ENCODE assay signal across 19 cellular contexts in genomic region chr3:19105826-19106225, GRCh38. TPM values are rescaled to one million over a fixed set of nuclear protein-coding genes. Genes with fewer than 3 reads are reported as not detected.
DNase-seq lines count a peak whose midpoint lies in the region; ATAC-seq, FAIRE-seq and TF ChIP-seq lines count a peak whose summit lies in the region.
"Had no signal": no experiment of that assay in that cellular context is flagged by ENCODE, and none has a peak within 500 bp of the region (broad histone marks: within the 10 kb centered on the region; RNA-seq: fewer than 3 reads in every experiment).

No MANE protein-coding gene starts in this region.

- no peak overlapping the region for H4K91ac ChIP-seq in H1 (replicated peaks; ENCODE audit: insufficient read length, low read length)

- H2BK120ac ChIP-seq in H1 (replicated peaks; ENCODE audit: low read depth, low read length) = no peak overlapping the region

- H3K56ac ChIP-seq in H1 (replicated peaks; ENCODE audit: insufficient read length, low read depth, low read length) = no peak overlapping the region

- H3K79me2 ChIP-seq in H1 (ENCODE audit: control insufficient read depth in 1 of 2, insufficient read depth in 2 of 2, low read length in 2 of 2) = no peaks in the 10 kb centered on the region

- CTCF ChIA-PET in H1 (lab: Charles Lee; ENCODE audit: partially characterized antibody) = no interaction called here

- H3K4ac ChIP-seq in H1 (replicated peaks; ENCODE audit: insufficient read length, low read depth, low read length) = no peak overlapping the region

- no peaks in the 10 kb centered on the region for H3K27me3 ChIP-seq in H1 (replicated peaks in 1 of 4; ENCODE audit: control insufficient read depth in 3 of 4, extremely low read depth in 1 of 4, insufficient read depth in 3 of 4, low read length in 3 of 4)

- H3K18ac ChIP-seq in H1 (ENCODE audit: extremely low read depth, low read length) = no peak overlapping the region

- no peak for FAIRE-seq in H1 (lab: Jason Lieb, UNC)
- FAIRE-seq: D721Med, G401.6, GM12892, GM18507, GM19239 had no signal

- DNase-seq in SKM-1 (lab: John Stamatoyannopoulos, UW; ENCODE audit: unreplicated experiment) (peak; percentile 5), SKM-1 treated with dmso at 0.1 percent for 144 hours (lab: John Stamatoyannopoulos, UW; ENCODE audit: unreplicated experiment) (no peak), MV-4-11 (lab: John Stamatoyannopoulos, UW) (peak; percentile 36), H1 (ENCODE audit: low read depth in 1 of 2, low spot score in 2 of 2) (no peak)
- no peak for DNase-seq in activated T-cell treated with anti-CD3 and anti-CD28 coated beads, Interleukin-2, amount 50 U/mL, for 48 hours
- DNase-seq: ACHN; Caco-2; CD4-positive, alpha-beta T cell; KG1 had no signal

- H3K4me2 ChIP-seq in H1 (ENCODE audit: insufficient read depth in 1 of 2, low read depth in 2 of 2, low read length in 2 of 2) = no peak overlapping the region

- H3K4me1 ChIP-seq in H1 (replicated peaks in 1 of 4; ENCODE audit: control insufficient read depth in 3 of 4, insufficient read depth in 4 of 4, low read length in 3 of 4) = no peaks in the 10 kb centered on the region
- H3K4me1 ChIP-seq: Caco-2, HAP-1 had no signal

- POLR2A ChIA-PET in H1 (lab: Charles Lee; ENCODE audit: partially characterized antibody) = interaction anchor here (0.6 kb wide), 1 partner anchor 340 kb away, joined by 3 read pairs; no protein-coding TSS in a partner anchor

- no peak overlapping the region for H2AK5ac ChIP-seq in H1 (ENCODE audit: low read depth, low read length)

- no peaks in the 10 kb centered on the region for H3K79me1 ChIP-seq in H1 (ENCODE audit: low read depth, low read length)

- no peak overlapping the region for H3K27ac ChIP-seq in H1 (ENCODE audit: low read depth, low read length)
- H3K27ac ChIP-seq: C4-2B had no signal

- H2BK12ac ChIP-seq in H1 (ENCODE audit: low read depth, low read length) = no peak overlapping the region

- no peaks in the 10 kb centered on the region for H3K23me2 ChIP-seq in H1 (ENCODE audit: low read depth, low read length)

- no peak overlapping the region for H3K4me3 ChIP-seq in H1 (ENCODE audit: extremely low read depth in 1 of 4, insufficient read depth in 2 of 4, low read depth in 3 of 4, low read length in 4 of 4)
- H3K4me3 ChIP-seq: HAP-1 had no signal

- no peak for TF ChIP-seq CTCF in H1 (IDR thresholded peaks at IDR 0.05; ENCODE audit: control extremely low read depth in 1 of 3, insufficient read depth in 1 of 3, low read depth in 1 of 3, low read length in 3 of 3)

- peaks cover 10 to 11% of the 10 kb centered on the region in 2 experiments; a peak in 1 of 4 replicates for H3K9me3 ChIP-seq in H1 (ENCODE audit: insufficient read depth in 2 of 2, low read depth in 1 of 2, low read length in 1 of 2)
- H3K9me3 ChIP-seq: Caco-2, HAP-1 had no signal

- 91% methylated on average over 4 of the region's 4 CpGs; no CpG with 5 or more reads in 1 of the 2 experiments for WGBS in H1 (ENCODE audit: extremely low coverage in 1 of 2, insufficient coverage in 1 of 2, insufficient read length in 1 of 2, insufficient replicate concordance in 2 of 2, low coverage in 1 of 2, low lambda C conversion rate in 2 of 2, missing lambda C conversion rate in 1 of 2), 2 experiments

- H4K5ac ChIP-seq in H1 (ENCODE audit: insufficient read length, low read depth, low read length) = no peak overlapping the region

- no peak overlapping the region for H2BK15ac ChIP-seq in H1 (ENCODE audit: low read length)

- H4K8ac ChIP-seq in H1 (ENCODE audit: extremely low read depth, insufficient read depth, low read length) = no peak overlapping the region

- H3K23ac ChIP-seq in H1 (ENCODE audit: insufficient read length) = no peak overlapping the region

- no peak overlapping the region for H2AFZ ChIP-seq in H1 (ENCODE audit: low read length)

- no peak for TF ChIP-seq POLR2A in H1 (IDR thresholded peaks at IDR 0.05; ENCODE audit: control extremely low read depth in 1 of 2, low read depth in 2 of 2, low read length in 2 of 2)

- H2BK5ac ChIP-seq in H1 (ENCODE audit: low read depth, low read length) = no peak overlapping the region

- H3K36me3 ChIP-seq in H1 (ENCODE audit: control insufficient read depth in 2 of 4, insufficient read depth in 4 of 4, low read length in 3 of 4) = no peaks in the 10 kb centered on the region
- H3K36me3 ChIP-seq: HAP-1 had no signal

- H3K9ac ChIP-seq in H1 (replicated peaks in 1 of 4; ENCODE audit: extremely low read depth in 1 of 4, low read depth in 3 of 4, low read length in 3 of 4) = no peak overlapping the region

- no peak for ATAC-seq in GM18870 (IDR thresholded peaks at IDR 0.05; ENCODE audit: unreplicated experiment)

- TF ChIP-seq EP300 in Ishikawa (IDR thresholded peaks at IDR 0.05; ENCODE audit: borderline replicate concordance) = no peak
- TF ChIP-seq EP300 in H1 (IDR thresholded peaks at IDR 0.05; ENCODE audit: borderline replicate concordance in 1 of 2, low read depth in 2 of 2, low read length in 2 of 2) = no peak

- no peak overlapping the region for H3K14ac ChIP-seq in H1 (ENCODE audit: insufficient read length)

- no peak overlapping the region for H2BK20ac ChIP-seq in H1 (ENCODE audit: low read length)

- H4K20me1 ChIP-seq in H1 (replicated peaks in 1 of 2; ENCODE audit: control insufficient read depth in 1 of 2, insufficient read depth in 2 of 2, low read length in 2 of 2) = no peaks in the 10 kb centered on the region

- TF ChIP-seq RAD21 in Ishikawa (IDR thresholded peaks at IDR 0.05; ENCODE audit: low read depth) (no peak), H1 (IDR thresholded peaks at IDR 0.05 in 1 of 2, conservative IDR thresholded peaks at IDR 0.05 in 1 of 2; ENCODE audit: low read depth in 2 of 2, low read length in 2 of 2) (no peak)

TF ChIP-seq in Ishikawa, 13 proteins besides CTCF, POLR2A, EP300 and RAD21:
- peak; percentile 75 for TF ChIP-seq CEBPB (IDR thresholded peaks at IDR 0.05)
- TF ChIP-seq TCF12 (IDR thresholded peaks at IDR 0.05; ENCODE audit: low read depth) = no peak
- TF ChIP-seq, protein P1, sequence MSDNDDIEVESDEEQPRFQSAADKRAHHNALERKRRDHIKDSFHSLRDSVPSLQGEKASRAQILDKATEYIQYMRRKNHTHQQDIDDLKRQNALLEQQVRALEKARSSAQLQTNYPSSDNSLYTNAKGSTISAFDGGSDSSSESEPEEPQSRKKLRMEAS (IDR thresholded peaks at IDR 0.05) = no peak

TF ChIP-seq in H1, 55 proteins besides CTCF, POLR2A, EP300 and RAD21:
- TF ChIP-seq GTF2F1 (IDR thresholded peaks at IDR 0.05; ENCODE audit: borderline replicate concordance, low read depth, low read length) (no peak), SUZ12 (IDR thresholded peaks at IDR 0.05; ENCODE audit: low read length) (no peak), EZH2 (IDR thresholded peaks at IDR 0.05; ENCODE audit: low read depth, low read length, severe bottlenecking) (no peak), RXRA (IDR thresholded peaks at IDR 0.05; ENCODE audit: insufficient read depth, low read depth, low read length) (no peak), TBP (IDR thresholded peaks at IDR 0.05; ENCODE audit: low read depth, low read length) (no peak), CEBPB (IDR thresholded peaks at IDR 0.05; ENCODE audit: low read depth, low read length) (peak; percentile 97), RBBP5 (IDR thresholded peaks at IDR 0.05; ENCODE audit: borderline replicate concordance, low read depth, low read length) (no peak)

RNA-seq across cellular contexts. Expression of gene KCNH8, which starts 42.5 kb away (rescaled TPM):
- total RNA-seq in H1 (2021; fragmentation: NEBNext Ultra II Directional; extraction: Animal tissue kit (Norgen Biotek cat#: 25700)) = 2.1 and 2.4 TPM in 2 replicates
- polyA plus RNA-seq in H1 (2011; rRNA removed) = 1.3 and 2.2 TPM in 2 replicates
- 1.8 TPM for polyA plus RNA-seq in H1 (2011; cell fraction: cytosol; rRNA removed)
- 6.6 TPM for polyA plus RNA-seq in H1 (2011; cell fraction: nucleus; rRNA removed)
- 1.7 to 2.1 TPM (median 1.9 TPM) in 4 replicates for polyA plus RNA-seq in H1 (2012, experiment 1 of 2)
- 0.09 TPM for polyA plus RNA-seq in H1 (2012, experiment 2 of 2)
- polyA plus RNA-seq in H1 (2013, experiment 1 of 2) = 2.5 TPM
- polyA plus RNA-seq in H1 (2013, experiment 2 of 2) = 2.2 TPM
- polyA minus RNA-seq in H1 (2011; rRNA and poly(A)+ RNA removed) = 6.2 and 7.0 TPM in 2 replicates
- 2.6 TPM for polyA minus RNA-seq in H1 (2011; cell fraction: cytosol; rRNA and poly(A)+ RNA removed)
- polyA minus RNA-seq in H1 (2011; cell fraction: nucleus; rRNA and poly(A)+ RNA removed) = 19.4 TPM
- total RNA-seq: A172; CD4-positive, alpha-beta T cell had no signal

Comparison
In these comparisons a context has a peak if more than half of its experiments do, and no peak if none do; other contexts are left out.
1. DNase-seq: peak in SKM-1 (single experiment) and MV-4-11 (single experiment); none in SKM-1 treated with dmso at 0.1 percent for 144 hours (single experiment), H1 (0 of 2) and activated T-cell treated with anti-CD3 and anti-CD28 coated beads, Interleukin-2, amount 50 U/mL, for 48 hours (0 of 2).